Comparison of ENCODE assay signal across 21 cellular contexts in genomic region chr10:26491934-26492333, GRCh38. TPM values are rescaled to one million over a fixed set of nuclear protein-coding genes. Genes with fewer than 3 reads are reported as not detected.
A peak's percentile ranks its signal among the peaks of the same experiment; 100 is the strongest.
DNase-seq lines count a peak whose midpoint lies in the region; ATAC-seq and TF ChIP-seq lines count a peak whose summit lies in the region.
"Had no signal": no experiment of that assay in that cellular context is flagged by ENCODE, and none has a peak within 500 bp of the region (broad histone marks: within the 10 kb centered on the region; RNA-seq: fewer than 3 reads in every experiment).

No MANE protein-coding gene starts in this region.

- in situ Hi-C loops in GM23248 (cut with MboI) = no loop called here

- CTCF ChIA-PET in MCF 10A (lab: Yijun Ruan, JAX) = no interaction called here

- no peak for ATAC-seq in GM18909 (IDR thresholded peaks at IDR 0.05; ENCODE audit: poor library complexity, unreplicated experiment)
- ATAC-seq: esophagus mucosa, mucosa of descending colon had no signal

- H3K27ac Mint-ChIP-seq in MCF 10A (ENCODE audit: low read depth, unreplicated experiment) = no peak overlapping the region
- H3K27ac Mint-ChIP-seq: T-helper 1 cell treated with Interleukin-12 subunit alpha and Interleukin-12 subunit beta and Interleukin-4 antibody, amounts not matched to agents 30 μg/mL and 1 μg/mL, for 36 hours had no signal

- H3K4me1 ChIP-seq in breast epithelium = no peaks in the 10 kb centered on the region
- peaks cover 32% of the 10 kb centered on the region for H3K4me1 ChIP-seq in GM23248 (ENCODE audit: insufficient read depth)
- H3K4me1 ChIP-seq: SJCRH30 had no signal

- H4K20me1 ChIP-seq in GM23248 (ENCODE audit: insufficient read depth) = no peaks in the 10 kb centered on the region

- no peak overlapping the region for H3K4me3 ChIP-seq in breast epithelium
- no peak overlapping the region for H3K4me3 ChIP-seq in GM23248
- H3K4me3 ChIP-seq: mucosa of descending colon, SJCRH30, thoracic aorta had no signal

- no peak overlapping the region for H3K4me2 ChIP-seq in GM23248 (ENCODE audit: unreplicated experiment)

- no peak overlapping the region; the same call in 1 of the 2 replicates for H2AFZ ChIP-seq in GM23248

- TF ChIP-seq CTCF in MCF 10A (IDR thresholded peaks at IDR 0.05; ENCODE audit: unreplicated experiment) = no peak
- TF ChIP-seq CTCF in breast epithelium (IDR thresholded peaks at IDR 0.05) = no peak

- BruUV-seq in MCF 10A (replicated peaks; lab: Mats Ljungman, UMichigan) = no TSS peak

- no peak for TF ChIP-seq POLR2A in breast epithelium (IDR thresholded peaks at IDR 0.05)

- H3K4me3 Mint-ChIP-seq in MCF 10A (ENCODE audit: unreplicated experiment) = no peak overlapping the region
- H3K4me3 Mint-ChIP-seq: T-helper 1 cell treated with Interleukin-12 subunit alpha and Interleukin-12 subunit beta and Interleukin-4 antibody, amounts not matched to agents 30 μg/mL and 1 μg/mL, for 36 hours had no signal

- H3K4me1 Mint-ChIP-seq in MCF 10A (ENCODE audit: insufficient read depth, unreplicated experiment) = peaks cover 8% of the 10 kb centered on the region

- no peaks in the 10 kb centered on the region for H3K9me2 ChIP-seq in GM23248 (ENCODE audit: insufficient read depth)

- no peaks in the 10 kb centered on the region for H3K36me3 ChIP-seq in breast epithelium
- H3K36me3 ChIP-seq in GM23248 (ENCODE audit: low read depth) = peaks cover 23% of the 10 kb centered on the region; the same call in 1 of the 2 replicates
- H3K36me3 ChIP-seq: SJCRH30, thoracic aorta had no signal

- H3F3A ChIP-seq in GM23248 (ENCODE audit: insufficient read depth) = peaks cover 20% of the 10 kb centered on the region

- 23 to 28% methylated on average over 3 of the region's 3 CpGs for WGBS in GM23248 (ENCODE audit: low coverage in 1 of 2, low lambda C conversion rate in 2 of 2, missing lambda C conversion rate in 2 of 2), 2 experiments

- H3K27me3 ChIP-seq in breast epithelium (no peaks in the 10 kb centered on the region), GM23248 (replicated peaks; ENCODE audit: insufficient read depth) (no peaks in the 10 kb centered on the region)
- H3K27me3 ChIP-seq: SJCRH30 had no signal

- POLR2A ChIA-PET in MCF 10A (lab: Yijun Ruan, JAX) = no interaction called here

- DNase-seq in MCF 10A (ENCODE audit: unreplicated experiment) = peak; percentile 70
- DNase-seq in breast epithelium (ENCODE audit: low spot score in 2 of 2) = no peak
- peak; percentile 64 for DNase-seq in GM23248
- peak; percentile 18 for DNase-seq in fibroblast of gingiva (ENCODE audit: low read depth)
- DNase-seq in renal cortical epithelial cell (ENCODE audit: low read depth) = peak; percentile 76
- DNase-seq in putamen (ENCODE audit: low spot score) = no peak
- DNase-seq in HCEC 1CT = no peak
- DNase-seq: activated CD4-positive, alpha-beta T cell treated with anti-CD3 and anti-CD28 coated beads, Interleukin-2, amount 50 U/mL, for 1 hour; activated gamma-delta T cell treated with Interleukin-2 at 50 U/mL for 16 hours; effector CD8-positive, alpha-beta T cell; glutamatergic neuron; mucosa of descending colon; NCI-H1417 treated with DMSO at 0.1 percent for 48 hours; retina; SJCRH30; stimulated activated CD8-positive, alpha-beta memory T cell treated with anti-CD3 and anti-CD28 coated beads, Interleukin-4, amount 100 ng/mL, for 48 hours had no signal

- peaks cover 28% of the 10 kb centered on the region for H3K79me2 ChIP-seq in GM23248 (ENCODE audit: insufficient read depth)

- no peak overlapping the region for H3K27ac ChIP-seq in breast epithelium
- H3K27ac ChIP-seq in GM23248 = peak overlapping the region; percentile 54
- H3K27ac ChIP-seq: C4-2B, SJCRH30, thoracic aorta had no signal

- intact Hi-C loops in MCF 10A (cut with micrococcal nuclease) = no loop called here
- intact Hi-C loops in breast epithelium (cut with DNase I; ENCODE audit: low total_unique reads) = no loop called here

- no peaks in the 10 kb centered on the region for H3K9me3 Mint-ChIP-seq in MCF 10A (ENCODE audit: unreplicated experiment)

- H3K9me3 ChIP-seq in breast epithelium (peaks cover 0 to 4% of the 10 kb centered on the region in 2 donors), GM23248 (ENCODE audit: low read depth) (no peaks in the 10 kb centered on the region)
- H3K9me3 ChIP-seq: mucosa of descending colon, SJCRH30, thoracic aorta had no signal

- H3K36me3 Mint-ChIP-seq in MCF 10A (ENCODE audit: insufficient read depth, unreplicated experiment) = no peaks in the 10 kb centered on the region

- peak overlapping the region; percentile 29; the same call in 1 of the 2 replicates for H3K9ac ChIP-seq in GM23248

- H3K27me3 Mint-ChIP-seq in MCF 10A (ENCODE audit: insufficient read depth, unreplicated experiment) = no peaks in the 10 kb centered on the region

RNA-seq across cellular contexts. Expression of gene APBB1IP, which starts 53.8 kb away (rescaled TPM):
- total RNA-seq in MCF 10A (2022) (not detected in 2 replicates), breast epithelium (10 to 100 TPM in 1 of 3 donors, 1 to 10 TPM in 2; 3.5 to 30.1 (median 6.2) TPM), renal cortical epithelial cell (4.2 and 23.8 TPM in 2 replicates)
- total RNA-seq in GM23248 (2014; rRNA removed; shearing (Covaris generic)) = 7.3 and 9.4 TPM in 2 replicates
- polyA plus RNA-seq in GM23248 (2016; fragmentation: Nextera tagmentation; extraction: Ambion mirVana) = 25.0 and 25.1 TPM in 2 replicates
- total RNA-seq: SJCRH30 had no signal

Comparison
In these comparisons a context has a peak if more than half of its experiments do, and no peak if none do; other contexts are left out.
1. DNase-seq: peak in MCF 10A (single experiment), GM23248 (single experiment), fibroblast of gingiva (single experiment) and renal cortical epithelial cell (single experiment); none in breast epithelium (0 of 2), putamen (single experiment) and HCEC 1CT (single experiment).